In genomic region chr3:50264964-50265485, GRCh38 we compare ENCODE assay signal across 1 cellular context.
TF ChIP-seq lines count a peak whose summit lies in the region.

No MANE protein-coding gene starts in this region.

TF ChIP-seq in HepG2, 621 proteins besides CTCF, POLR2A, EP300 and RAD21 (continued from another document and continues in another):
- TF ChIP-seq ZNF407 (CRISPR knock-in tag; IDR thresholded peaks at IDR 0.05; ENCODE audit: not compliant biosample characterization) (no peak), PHF21A (CRISPR knock-in tag; IDR thresholded peaks at IDR 0.05) (peak; percentile 17), ZNF839 (CRISPR knock-in tag; IDR thresholded peaks at IDR 0.05; ENCODE audit: borderline replicate concordance) (0 out of 2 replicates have a peak, but pooled peaks have one; percentile 40), PLSCR1 (CRISPR knock-in tag; IDR thresholded peaks at IDR 0.05; ENCODE audit: borderline replicate concordance) (no peak), NR2F1 (CRISPR knock-in tag; IDR thresholded peaks at IDR 0.05) (0 out of 4 replicates have a peak, but pooled peaks of 1 of the 2 experiments have one; percentile 2), POLR2AphosphoS5 (IDR thresholded peaks at IDR 0.05; ENCODE audit: low read depth, low read length) (peak; percentile 7; the same call in 1 of the 2 replicates), EZH2 (conservative IDR thresholded peaks at IDR 0.05; ENCODE audit: low read depth, low read length) (no peak), GABPB1 (CRISPR knock-in tag; IDR thresholded peaks at IDR 0.05) (0 out of 2 replicates have a peak, but pooled peaks have one; percentile 3), ETV6 (CRISPR knock-in tag; conservative IDR thresholded peaks at IDR 0.05) (no peak), ZSCAN21 (CRISPR knock-in tag; IDR thresholded peaks at IDR 0.05; ENCODE audit: borderline replicate concordance) (0 out of 2 replicates have a peak, but pooled peaks have one; percentile 20), ZBTB33 (CRISPR knock-in tag; IDR thresholded peaks at IDR 0.05) (no peak), ZNF652 (CRISPR knock-in tag; IDR thresholded peaks at IDR 0.05; ENCODE audit: borderline replicate concordance, low read depth) (no peak), CAMTA2 (CRISPR knock-in tag; IDR thresholded peaks at IDR 0.05; ENCODE audit: borderline replicate concordance) (no peak), THAP7 (CRISPR knock-in tag; IDR thresholded peaks at IDR 0.05) (no peak), HOXA9 (CRISPR knock-in tag; IDR thresholded peaks at IDR 0.05; ENCODE audit: borderline replicate concordance) (no peak), ARHGAP35 (CRISPR knock-in tag; IDR thresholded peaks at IDR 0.05; ENCODE audit: borderline replicate concordance) (no peak), ZNF746 (CRISPR knock-in tag; IDR thresholded peaks at IDR 0.05) (no peak; the same call in 1 of the 2 replicates), ZNF496 (CRISPR knock-in tag; IDR thresholded peaks at IDR 0.05; ENCODE audit: insufficient replicate concordance) (no peak), HDAC1 (CRISPR knock-in tag; IDR thresholded peaks at IDR 0.05) (peak; percentile 11; the same call in 1 of the 2 replicates), HOXA3 (CRISPR knock-in tag; IDR thresholded peaks at IDR 0.05) (peak; percentile 43; the same call in 1 of the 2 replicates), ZBTB4 (CRISPR knock-in tag; IDR thresholded peaks at IDR 0.05; ENCODE audit: borderline replicate concordance) (no peak), ZNF766 (CRISPR knock-in tag; IDR thresholded peaks at IDR 0.05; ENCODE audit: borderline replicate concordance) (no peak), ZNF446 (CRISPR knock-in tag; IDR thresholded peaks at IDR 0.05) (no peak), ZNF274 (CRISPR knock-in tag; IDR thresholded peaks at IDR 0.05) (peak; percentile 18; the same call in 1 of the 2 replicates), JARID2 (CRISPR knock-in tag; IDR thresholded peaks at IDR 0.05; ENCODE audit: insufficient replicate concordance) (no peak), SPEN (CRISPR knock-in tag; IDR thresholded peaks at IDR 0.05; ENCODE audit: low read depth) (peak; percentile 33; the same call in 1 of the 2 replicates), AGO2 (optimal IDR thresholded peaks at IDR 0.05; ENCODE audit: low read depth, low read length) (peak; percentile 70), BCL3 (CRISPR knock-in tag; IDR thresholded peaks at IDR 0.05) (peak; percentile 14; the same call in 1 of the 2 replicates), MIER2 (CRISPR knock-in tag; IDR thresholded peaks at IDR 0.05) (no peak), ZSCAN25 (CRISPR knock-in tag; IDR thresholded peaks at IDR 0.05) (peak; percentile 85), EEA1 (CRISPR knock-in tag; IDR thresholded peaks at IDR 0.05; ENCODE audit: borderline replicate concordance) (peak; percentile 67; the same call in 1 of the 2 replicates), ZNF121 (CRISPR knock-in tag; IDR thresholded peaks at IDR 0.05) (no peak), ISL2 (CRISPR knock-in tag; IDR thresholded peaks at IDR 0.05) (0 out of 2 replicates have a peak, but pooled peaks have one; percentile 7), KDM5B (CRISPR knock-in tag; IDR thresholded peaks at IDR 0.05; ENCODE audit: borderline replicate concordance) (peak; percentile 46; the same call in 1 of the 2 replicates), ZNF224 (CRISPR knock-in tag; IDR thresholded peaks at IDR 0.05) (no peak), KLF11 (CRISPR knock-in tag; IDR thresholded peaks at IDR 0.05) (no peak), THAP9 (CRISPR knock-in tag; IDR thresholded peaks at IDR 0.05; ENCODE audit: borderline replicate concordance) (peak; percentile 52; the same call in 1 of the 2 replicates), ETS1 (CRISPR knock-in tag; IDR thresholded peaks at IDR 0.05) (no peak)
